In the genomic region with DNA sequence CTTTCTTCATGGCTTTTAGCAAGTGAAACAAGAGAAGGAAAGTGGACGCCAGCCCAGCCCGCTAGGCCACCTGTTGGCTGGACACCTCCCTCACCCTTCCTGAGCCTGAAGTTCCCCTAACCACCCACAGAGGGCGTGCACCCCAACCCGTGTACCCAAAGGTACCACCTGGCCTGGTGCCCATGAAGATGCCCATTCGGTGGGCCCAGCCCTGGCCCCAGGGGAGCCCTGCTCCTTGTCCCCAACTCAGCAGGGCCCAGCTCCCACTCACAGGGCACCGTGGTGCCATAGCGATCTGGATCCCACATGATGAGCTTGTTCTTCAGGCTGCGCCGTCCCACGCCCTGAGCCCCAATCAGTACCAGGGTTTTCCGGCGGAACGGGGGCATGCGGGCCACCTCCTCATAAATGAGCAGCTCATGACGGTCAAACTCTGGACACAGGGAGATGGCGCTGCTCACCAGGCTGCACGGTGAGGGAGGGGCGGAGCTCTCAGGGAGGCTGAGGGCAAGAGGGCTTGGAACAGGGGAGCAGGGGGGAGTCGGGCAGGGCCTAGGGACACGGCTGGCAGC, we compare ENCODE assay signal across 2 cellular contexts.
TF ChIP-seq lines count a peak whose summit lies in the region.

No MANE protein-coding gene starts in this region.

TF ChIP-seq in HEK293, 187 proteins besides CTCF, POLR2A, EP300 and RAD21 (continued from another document):
- TF ChIP-seq, protein P1, sequence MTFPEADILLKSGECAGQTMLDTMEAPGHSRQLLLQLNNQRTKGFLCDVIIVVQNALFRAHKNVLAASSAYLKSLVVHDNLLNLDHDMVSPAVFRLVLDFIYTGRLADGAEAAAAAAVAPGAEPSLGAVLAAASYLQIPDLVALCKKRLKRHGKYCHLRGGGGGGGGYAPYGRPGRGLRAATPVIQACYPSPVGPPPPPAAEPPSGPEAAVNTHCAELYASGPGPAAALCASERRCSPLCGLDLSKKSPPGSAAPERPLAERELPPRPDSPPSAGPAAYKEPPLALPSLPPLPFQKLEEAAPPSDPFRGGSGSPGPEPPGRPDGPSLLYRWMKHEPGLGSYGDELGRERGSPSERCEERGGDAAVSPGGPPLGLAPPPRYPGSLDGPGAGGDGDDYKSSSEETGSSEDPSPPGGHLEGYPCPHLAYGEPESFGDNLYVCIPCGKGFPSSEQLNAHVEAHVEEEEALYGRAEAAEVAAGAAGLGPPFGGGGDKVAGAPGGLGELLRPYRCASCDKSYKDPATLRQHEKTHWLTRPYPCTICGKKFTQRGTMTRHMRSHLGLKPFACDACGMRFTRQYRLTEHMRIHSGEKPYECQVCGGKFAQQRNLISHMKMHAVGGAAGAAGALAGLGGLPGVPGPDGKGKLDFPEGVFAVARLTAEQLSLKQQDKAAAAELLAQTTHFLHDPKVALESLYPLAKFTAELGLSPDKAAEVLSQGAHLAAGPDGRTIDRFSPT (tag by site-specific recombination; IDR thresholded peaks at IDR 0.05): peak; percentile 96
- TF ChIP-seq ZNF544 (tag by site-specific recombination; IDR thresholded peaks at IDR 0.05) (no peak), ZNF133 (tag by site-specific recombination; IDR thresholded peaks at IDR 0.05) (no peak), FEZF1 (tag by site-specific recombination; IDR thresholded peaks at IDR 0.05) (no peak), ZNF610 (tag by site-specific recombination; IDR thresholded peaks at IDR 0.05; ENCODE audit: borderline replicate concordance) (no peak), ZNF555 (tag by site-specific recombination; conservative IDR thresholded peaks at IDR 0.05) (no peak), ZNF701 (tag by site-specific recombination; IDR thresholded peaks at IDR 0.05) (no peak), ZNF324 (tag by site-specific recombination; IDR thresholded peaks at IDR 0.05) (no peak), ZNF140 (tag by site-specific recombination; IDR thresholded peaks at IDR 0.05) (no peak), MZF1 (tag by site-specific recombination; IDR thresholded peaks at IDR 0.05; ENCODE audit: borderline replicate concordance) (no peak), SP7 (tag by site-specific recombination; IDR thresholded peaks at IDR 0.05) (no peak), ZNF623 (tag by site-specific recombination; IDR thresholded peaks at IDR 0.05) (no peak), GLIS1 (tag by site-specific recombination; IDR thresholded peaks at IDR 0.05) (no peak), ZNF184 (tag by site-specific recombination; IDR thresholded peaks at IDR 0.05) (no peak), ZNF416 (tag by site-specific recombination; IDR thresholded peaks at IDR 0.05) (no peak), ZNF202 (tag by site-specific recombination; IDR thresholded peaks at IDR 0.05; ENCODE audit: borderline replicate concordance) (no peak), ZNF174 (tag by site-specific recombination; IDR thresholded peaks at IDR 0.05) (no peak), SCRT2 (tag by site-specific recombination; IDR thresholded peaks at IDR 0.05) (peak; percentile 98), ZNF596 (tag by site-specific recombination; IDR thresholded peaks at IDR 0.05) (no peak)

TF ChIP-seq in HepG2, 621 proteins besides CTCF, POLR2A, EP300 and RAD21 (continued from another document):
- TF ChIP-seq, protein P2, sequence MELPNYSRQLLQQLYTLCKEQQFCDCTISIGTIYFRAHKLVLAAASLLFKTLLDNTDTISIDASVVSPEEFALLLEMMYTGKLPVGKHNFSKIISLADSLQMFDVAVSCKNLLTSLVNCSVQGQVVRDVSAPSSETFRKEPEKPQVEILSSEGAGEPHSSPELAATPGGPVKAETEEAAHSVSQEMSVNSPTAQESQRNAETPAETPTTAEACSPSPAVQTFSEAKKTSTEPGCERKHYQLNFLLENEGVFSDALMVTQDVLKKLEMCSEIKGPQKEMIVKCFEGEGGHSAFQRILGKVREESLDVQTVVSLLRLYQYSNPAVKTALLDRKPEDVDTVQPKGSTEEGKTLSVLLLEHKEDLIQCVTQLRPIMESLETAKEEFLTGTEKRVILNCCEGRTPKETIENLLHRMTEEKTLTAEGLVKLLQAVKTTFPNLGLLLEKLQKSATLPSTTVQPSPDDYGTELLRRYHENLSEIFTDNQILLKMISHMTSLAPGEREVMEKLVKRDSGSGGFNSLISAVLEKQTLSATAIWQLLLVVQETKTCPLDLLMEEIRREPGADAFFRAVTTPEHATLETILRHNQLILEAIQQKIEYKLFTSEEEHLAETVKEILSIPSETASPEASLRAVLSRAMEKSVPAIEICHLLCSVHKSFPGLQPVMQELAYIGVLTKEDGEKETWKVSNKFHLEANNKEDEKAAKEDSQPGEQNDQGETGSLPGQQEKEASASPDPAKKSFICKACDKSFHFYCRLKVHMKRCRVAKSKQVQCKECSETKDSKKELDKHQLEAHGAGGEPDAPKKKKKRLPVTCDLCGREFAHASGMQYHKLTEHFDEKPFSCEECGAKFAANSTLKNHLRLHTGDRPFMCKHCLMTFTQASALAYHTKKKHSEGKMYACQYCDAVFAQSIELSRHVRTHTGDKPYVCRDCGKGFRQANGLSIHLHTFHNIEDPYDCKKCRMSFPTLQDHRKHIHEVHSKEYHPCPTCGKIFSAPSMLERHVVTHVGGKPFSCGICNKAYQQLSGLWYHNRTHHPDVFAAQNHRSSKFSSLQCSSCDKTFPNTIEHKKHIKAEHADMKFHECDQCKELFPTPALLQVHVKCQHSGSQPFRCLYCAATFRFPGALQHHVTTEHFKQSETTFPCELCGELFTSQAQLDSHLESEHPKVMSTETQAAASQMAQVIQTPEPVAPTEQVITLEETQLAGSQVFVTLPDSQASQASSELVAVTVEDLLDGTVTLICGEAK (IDR thresholded peaks at IDR 0.05): no peak
- TF ChIP-seq, protein P2 (CRISPR knock-in tag; IDR thresholded peaks at IDR 0.05): 0 out of 2 replicates have a peak, but pooled peaks have one; percentile 38
- TF ChIP-seq ZNF883 (CRISPR knock-in tag; IDR thresholded peaks at IDR 0.05; ENCODE audit: not compliant biosample characterization): no peak
- TF ChIP-seq, protein P3, sequence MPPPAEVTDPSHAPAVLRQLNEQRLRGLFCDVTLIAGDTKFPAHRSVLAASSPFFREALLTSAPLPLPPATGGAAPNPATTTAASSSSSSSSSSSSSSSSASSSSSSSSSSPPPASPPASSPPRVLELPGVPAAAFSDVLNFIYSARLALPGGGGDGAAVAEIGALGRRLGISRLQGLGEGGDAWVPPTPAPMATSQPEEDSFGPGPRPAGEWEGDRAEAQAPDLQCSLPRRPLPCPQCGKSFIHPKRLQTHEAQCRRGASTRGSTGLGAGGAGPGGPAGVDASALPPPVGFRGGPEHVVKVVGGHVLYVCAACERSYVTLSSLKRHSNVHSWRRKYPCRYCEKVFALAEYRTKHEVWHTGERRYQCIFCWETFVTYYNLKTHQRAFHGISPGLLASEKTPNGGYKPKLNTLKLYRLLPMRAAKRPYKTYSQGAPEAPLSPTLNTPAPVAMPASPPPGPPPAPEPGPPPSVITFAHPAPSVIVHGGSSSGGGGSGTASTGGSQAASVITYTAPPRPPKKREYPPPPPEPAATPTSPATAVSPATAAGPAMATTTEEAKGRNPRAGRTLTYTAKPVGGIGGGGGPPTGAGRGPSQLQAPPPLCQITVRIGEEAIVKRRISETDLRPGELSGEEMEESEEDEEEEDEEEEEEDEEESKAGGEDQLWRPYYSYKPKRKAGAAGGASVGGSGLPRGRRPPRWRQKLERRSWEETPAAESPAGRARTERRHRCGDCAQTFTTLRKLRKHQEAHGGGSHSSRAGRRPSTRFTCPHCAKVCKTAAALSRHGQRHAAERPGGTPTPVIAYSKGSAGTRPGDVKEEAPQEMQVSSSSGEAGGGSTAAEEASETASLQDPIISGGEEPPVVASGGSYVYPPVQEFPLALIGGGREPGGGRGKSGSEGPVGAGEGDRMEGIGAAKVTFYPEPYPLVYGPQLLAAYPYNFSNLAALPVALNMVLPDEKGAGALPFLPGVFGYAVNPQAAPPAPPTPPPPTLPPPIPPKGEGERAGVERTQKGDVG (CRISPR knock-in tag; IDR thresholded peaks at IDR 0.05; ENCODE audit: borderline replicate concordance): peak; percentile 36; the same call in 1 of the 2 replicates
- TF ChIP-seq ZNF460 (CRISPR knock-in tag; IDR thresholded peaks at IDR 0.05; ENCODE audit: borderline replicate concordance): no peak
- 0 out of 2 replicates have a peak, but pooled peaks have one; percentile 30 for TF ChIP-seq ZNF550 (CRISPR knock-in tag; IDR thresholded peaks at IDR 0.05; ENCODE audit: borderline replicate concordance)
- TF ChIP-seq BORCS8-MEF2B (CRISPR knock-in tag; IDR thresholded peaks at IDR 0.05): peak; percentile 43; the same call in 1 of the 2 replicates
- TF ChIP-seq XRCC5 (optimal IDR thresholded peaks at IDR 0.05; ENCODE audit: low read length): peak; percentile 93
- TF ChIP-seq, protein P4, sequence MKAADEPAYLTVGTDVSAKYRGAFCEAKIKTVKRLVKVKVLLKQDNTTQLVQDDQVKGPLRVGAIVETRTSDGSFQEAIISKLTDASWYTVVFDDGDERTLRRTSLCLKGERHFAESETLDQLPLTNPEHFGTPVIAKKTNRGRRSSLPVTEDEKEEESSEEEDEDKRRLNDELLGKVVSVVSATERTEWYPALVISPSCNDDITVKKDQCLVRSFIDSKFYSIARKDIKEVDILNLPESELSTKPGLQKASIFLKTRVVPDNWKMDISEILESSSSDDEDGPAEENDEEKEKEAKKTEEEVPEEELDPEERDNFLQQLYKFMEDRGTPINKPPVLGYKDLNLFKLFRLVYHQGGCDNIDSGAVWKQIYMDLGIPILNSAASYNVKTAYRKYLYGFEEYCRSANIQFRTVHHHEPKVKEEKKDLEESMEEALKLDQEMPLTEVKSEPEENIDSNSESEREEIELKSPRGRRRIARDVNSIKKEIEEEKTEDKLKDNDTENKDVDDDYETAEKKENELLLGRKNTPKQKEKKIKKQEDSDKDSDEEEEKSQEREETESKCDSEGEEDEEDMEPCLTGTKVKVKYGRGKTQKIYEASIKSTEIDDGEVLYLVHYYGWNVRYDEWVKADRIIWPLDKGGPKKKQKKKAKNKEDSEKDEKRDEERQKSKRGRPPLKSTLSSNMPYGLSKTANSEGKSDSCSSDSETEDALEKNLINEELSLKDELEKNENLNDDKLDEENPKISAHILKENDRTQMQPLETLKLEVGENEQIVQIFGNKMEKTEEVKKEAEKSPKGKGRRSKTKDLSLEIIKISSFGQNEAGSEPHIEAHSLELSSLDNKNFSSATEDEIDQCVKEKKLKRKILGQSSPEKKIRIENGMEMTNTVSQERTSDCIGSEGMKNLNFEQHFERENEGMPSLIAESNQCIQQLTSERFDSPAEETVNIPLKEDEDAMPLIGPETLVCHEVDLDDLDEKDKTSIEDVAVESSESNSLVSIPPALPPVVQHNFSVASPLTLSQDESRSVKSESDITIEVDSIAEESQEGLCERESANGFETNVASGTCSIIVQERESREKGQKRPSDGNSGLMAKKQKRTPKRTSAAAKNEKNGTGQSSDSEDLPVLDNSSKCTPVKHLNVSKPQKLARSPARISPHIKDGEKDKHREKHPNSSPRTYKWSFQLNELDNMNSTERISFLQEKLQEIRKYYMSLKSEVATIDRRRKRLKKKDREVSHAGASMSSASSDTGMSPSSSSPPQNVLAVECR (CRISPR knock-in tag; IDR thresholded peaks at IDR 0.05; ENCODE audit: borderline replicate concordance): no peak
- TF ChIP-seq, protein P5, sequence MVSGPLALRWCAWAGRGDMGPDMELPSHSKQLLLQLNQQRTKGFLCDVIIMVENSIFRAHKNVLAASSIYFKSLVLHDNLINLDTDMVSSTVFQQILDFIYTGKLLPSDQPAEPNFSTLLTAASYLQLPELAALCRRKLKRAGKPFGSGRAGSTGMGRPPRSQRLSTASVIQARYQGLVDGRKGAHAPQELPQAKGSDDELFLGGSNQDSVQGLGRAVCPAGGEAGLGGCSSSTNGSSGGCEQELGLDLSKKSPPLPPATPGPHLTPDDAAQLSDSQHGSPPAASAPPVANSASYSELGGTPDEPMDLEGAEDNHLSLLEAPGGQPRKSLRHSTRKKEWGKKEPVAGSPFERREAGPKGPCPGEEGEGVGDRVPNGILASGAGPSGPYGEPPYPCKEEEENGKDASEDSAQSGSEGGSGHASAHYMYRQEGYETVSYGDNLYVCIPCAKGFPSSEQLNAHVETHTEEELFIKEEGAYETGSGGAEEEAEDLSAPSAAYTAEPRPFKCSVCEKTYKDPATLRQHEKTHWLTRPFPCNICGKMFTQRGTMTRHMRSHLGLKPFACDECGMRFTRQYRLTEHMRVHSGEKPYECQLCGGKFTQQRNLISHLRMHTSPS (CRISPR knock-in tag; IDR thresholded peaks at IDR 0.05; ENCODE audit: low read depth): peak; percentile 84
- peak; percentile 25; the same call in 1 of the 2 replicates for TF ChIP-seq ZFX (CRISPR knock-in tag; IDR thresholded peaks at IDR 0.05; ENCODE audit: low read depth)
- peak; percentile 37; the same call in 1 of the 2 replicates for TF ChIP-seq SALL1 (CRISPR knock-in tag; IDR thresholded peaks at IDR 0.05)
- peak; percentile 75 for TF ChIP-seq NRL (CRISPR knock-in tag; IDR thresholded peaks at IDR 0.05; ENCODE audit: borderline replicate concordance)
TF ChIP-seq in HepG2: peak in this region for 22.
